Comparison of ENCODE assay signal across 16 cellular contexts in genomic region chr4:53478671-53479456, GRCh38.
DNase-seq lines count a peak whose midpoint lies in the region; ATAC-seq and TF ChIP-seq lines count a peak whose summit lies in the region.
"Had no signal": no experiment of that assay in that cellular context is flagged by ENCODE, and none has a peak within 500 bp of the region (broad histone marks: within the 10 kb centered on the region; RNA-seq: fewer than 3 reads in every experiment).

No MANE protein-coding gene starts in this region.

- no peak for TF ChIP-seq RAD21 in HCT116 (IDR thresholded peaks at IDR 0.05; ENCODE audit: low read depth)

- H3K36me3 ChIP-seq in HCT116 (ENCODE audit: control insufficient read depth in 1 of 2, insufficient read depth in 2 of 2, low read length in 2 of 2) (no peaks in the 10 kb centered on the region), colonic mucosa (no peaks in the 10 kb centered on the region), testis (ENCODE audit: low read depth, missing control alignments) (no peaks in the 10 kb centered on the region)
- H3K36me3 ChIP-seq: HAP-1, SJCRH30 had no signal

- DNase-seq in A172 (ENCODE audit: low spot score) (peak; percentile 69), HCT116 (ENCODE audit: low read depth, low spot score) (no peak), amniotic epithelial cell (ENCODE audit: low read depth) (peak; percentile 84), glomerular visceral epithelial cell (ENCODE audit: extremely low spot score) (peak; percentile 50), mesenteric fat pad (ENCODE audit: low spot score) (no peak), colonic mucosa (no peak), testis (no peak)
- DNase-seq: activated CD4-positive, alpha-beta T cell treated with anti-CD3 and anti-CD28 coated beads for 1 hour; activated T-cell treated with anti-CD3 and anti-CD28 coated beads, Interleukin-2, amount 50 U/mL, for 72 hours; gastrocnemius medialis; NCI-H2227 treated with DMSO at 0.1 percent for 48 hours; SJCRH30; stimulated activated naive B cell treated with anti-CD40 and anti-IgM and Interleukin-4, amounts not matched to agents 10 μg/mL and 1 μg/mL and 100 μg/mL, for 72 hours had no signal

- H4K20me1 ChIP-seq in HCT116 (ENCODE audit: insufficient read depth), result no peaks in the 10 kb centered on the region

- H3K4me3 ChIP-seq in HCT116 (replicated peaks in 1 of 2; ENCODE audit: low read depth in 1 of 2, low read length in 2 of 2), result no peak overlapping the region
- no peak overlapping the region for H3K4me3 ChIP-seq in colonic mucosa
- no peak overlapping the region for H3K4me3 ChIP-seq in testis
- H3K4me3 ChIP-seq: gastrocnemius medialis, HAP-1, SJCRH30 had no signal

- no peak overlapping the region; the same call in 1 of the 2 replicates for H3K4me2 ChIP-seq in HCT116 (ENCODE audit: low read length)

- intact Hi-C loops in HCT116 (cut with micrococcal nuclease) (no loop called here), colonic mucosa (cut with DNase I) (no loop called here), testis (cut with DNase I; ENCODE audit: low total_unique reads) (no loop called here)

- 93 to 95% methylated on average over 4 of the region's 4 CpGs for WGBS in testis, 2 donors

- no peak for TF ChIP-seq CTCF in HCT116 (IDR thresholded peaks at IDR 0.05 in 2 of 3, conservative IDR thresholded peaks at IDR 0.05 in 1 of 3; ENCODE audit: borderline replicate concordance in 1 of 3, insufficient read depth in 1 of 3, low read depth in 2 of 3, low read length in 2 of 3)
- no peak for TF ChIP-seq CTCF in colonic mucosa (IDR thresholded peaks at IDR 0.05)
- TF ChIP-seq CTCF in testis (IDR thresholded peaks at IDR 0.05), result no peak

- H3K9me3 ChIP-seq in HCT116 (ENCODE audit: control insufficient read depth in 1 of 2, insufficient read depth in 1 of 2, low read depth in 1 of 2, low read length in 2 of 2) (no peaks in the 10 kb centered on the region), colonic mucosa (no peaks in the 10 kb centered on the region), testis (no peaks in the 10 kb centered on the region)
- H3K9me3 ChIP-seq: gastrocnemius medialis, HAP-1, SJCRH30 had no signal

- H3K9ac ChIP-seq in HCT116 (ENCODE audit: low read length) (no peak overlapping the region), colonic mucosa (ENCODE audit: low read depth in 2 of 2, low read length in 2 of 2) (no peak overlapping the region)

- H3K4me1 ChIP-seq in HCT116 (ENCODE audit: control insufficient read depth in 1 of 2, insufficient read depth in 2 of 2, low read length in 2 of 2) (peaks cover 0 to 13% of the 10 kb centered on the region in 2 experiments; a peak in 2 of 4 replicates), colonic mucosa (no peaks in the 10 kb centered on the region), testis (no peaks in the 10 kb centered on the region)
- H3K4me1 ChIP-seq: gastrocnemius medialis, HAP-1, SJCRH30 had no signal

- no peaks in the 10 kb centered on the region for H3K27me3 ChIP-seq in HCT116 (ENCODE audit: insufficient read depth, low read length)
- H3K27me3 ChIP-seq in colonic mucosa, result no peaks in the 10 kb centered on the region
- no peaks in the 10 kb centered on the region for H3K27me3 ChIP-seq in testis
- H3K27me3 ChIP-seq: gastrocnemius medialis, SJCRH30 had no signal

- TF ChIP-seq POLR2A in HCT116 (IDR thresholded peaks at IDR 0.05; ENCODE audit: borderline replicate concordance, extremely low read depth, insufficient read depth, insufficient read length), result no peak
- no peak for TF ChIP-seq POLR2A in GM18505 (IDR thresholded peaks at IDR 0.05; ENCODE audit: borderline replicate concordance, extremely low read depth, insufficient read depth, insufficient read length)
- no peak for TF ChIP-seq POLR2A in testis (IDR thresholded peaks at IDR 0.05)

- RAD21 ChIA-PET in HCT116 (lab: Charles Lee; ENCODE audit: low non-redundant PET in 1 of 2, low total read pairs in 2 of 2, uncharacterized antibody in 2 of 2, unreplicated experiment in 2 of 2), result no interaction called here

- H3K9me2 ChIP-seq in HCT116 (ENCODE audit: insufficient read depth), result no peaks in the 10 kb centered on the region

- no peaks in the 10 kb centered on the region for H3K79me2 ChIP-seq in HCT116 (ENCODE audit: insufficient read depth, low read length)

- H3K27ac ChIP-seq in HCT116 (ENCODE audit: low read depth, low read length) (no peak overlapping the region), colonic mucosa (no peak overlapping the region), testis (no peak overlapping the region)
- H3K27ac ChIP-seq: gastrocnemius medialis, SJCRH30 had no signal

- POLR2A ChIA-PET in HCT116 (lab: Charles Lee), result no interaction called here

- no peak overlapping the region for H2AFZ ChIP-seq in HCT116 (ENCODE audit: low read depth, low read length, poor library complexity, severe bottlenecking)

- no TSS peak for BruUV-seq in HCT116 (replicated peaks; lab: Mats Ljungman, UMichigan)

- CTCF ChIA-PET in HCT116 (lab: Charles Lee), result no interaction called here

- ATAC-seq in HCT116, result peak; percentile 44; the same call in 1 of the 2 replicates
- ATAC-seq in GM18505 (IDR thresholded peaks at IDR 0.05; ENCODE audit: unreplicated experiment), result no peak
- ATAC-seq: activated T-cell treated with anti-CD3 and anti-CD28 coated beads, Interleukin-2, amount 50 U/mL, for 72 hours; gastrocnemius medialis; left lobe of liver; stimulated activated naive B cell treated with anti-CD40 and anti-IgM and Interleukin-4, amounts not matched to agents 10 μg/mL and 1 μg/mL and 100 μg/mL, for 72 hours had no signal

TF ChIP-seq in HCT116, 20 proteins besides CTCF, POLR2A, EP300 and RAD21:
- TF ChIP-seq CBX3 (IDR thresholded peaks at IDR 0.05; ENCODE audit: low read depth) (no peak), FOSL1 (IDR thresholded peaks at IDR 0.05; ENCODE audit: low read depth) (peak; percentile 39; the same call in 1 of the 2 replicates)

Comparison
In these comparisons a context has a peak if more than half of its experiments do, and no peak if none do; other contexts are left out.
1. DNase-seq: peak in A172 (single experiment), amniotic epithelial cell (single experiment) and glomerular visceral epithelial cell (single experiment); none in HCT116 (single experiment), mesenteric fat pad (single experiment), colonic mucosa (single experiment) and testis (single experiment).